14 cellular contexts compared by ENCODE assay signal in genomic region chr9:105865315-105865714, GRCh38.
DNase-seq lines count a peak whose midpoint lies in the region; ATAC-seq and TF ChIP-seq lines count a peak whose summit lies in the region.
"Had no signal": no experiment of that assay in that cellular context is flagged by ENCODE, and none has a peak within 500 bp of the region (broad histone marks: within the 10 kb centered on the region; RNA-seq: fewer than 3 reads in every experiment).

No MANE protein-coding gene starts in this region.

- no peaks in the 10 kb centered on the region for H3K4me1 Mint-ChIP-seq in neural progenitor cell
- H3K4me1 Mint-ChIP-seq: B cell had no signal

- peak overlapping the region; percentile 3 for H2AFZ ChIP-seq in neural progenitor cell (replicated peaks)
- H2AFZ ChIP-seq: GM23248 had no signal

- H3K79me2 ChIP-seq in neural progenitor cell (ENCODE audit: low read depth), result no peaks in the 10 kb centered on the region

- TF ChIP-seq CTCF in cardiac muscle cell (IDR thresholded peaks at IDR 0.05; ENCODE audit: low read depth, low read length) (no peak), left ventricle myocardium inferior (IDR thresholded peaks at IDR 0.05; ENCODE audit: borderline replicate concordance) (no peak), esophagus muscularis mucosa (IDR thresholded peaks at IDR 0.05) (no peak), neural progenitor cell (IDR thresholded peaks at IDR 0.05) (no peak)

- intact Hi-C loops in left ventricle myocardium inferior (cut with micrococcal nuclease), result no loop called here
- intact Hi-C loops in esophagus muscularis mucosa (cut with DNase I), result no loop called here

- peaks cover 2% of the 10 kb centered on the region for H3K27me3 Mint-ChIP-seq in neural progenitor cell (ENCODE audit: insufficient read depth, low read depth)

- no peak overlapping the region for H3K27ac Mint-ChIP-seq in neural progenitor cell
- H3K27ac Mint-ChIP-seq: B cell; CD8-positive, alpha-beta T cell had no signal

- H3K4me2 ChIP-seq in neural progenitor cell, result no peak overlapping the region
- H3K4me2 ChIP-seq: BLaER1 treated with 17β-estradiol and CSF1 and Interleukin-3, amounts not matched to agents 10 nM and 100 nM had no signal

- no peaks in the 10 kb centered on the region for H3K27me3 ChIP-seq in cardiac muscle cell
- no peaks in the 10 kb centered on the region for H3K27me3 ChIP-seq in left ventricle myocardium inferior (ENCODE audit: low read depth)
- H3K27me3 ChIP-seq in esophagus muscularis mucosa, result no peaks in the 10 kb centered on the region
- H3K27me3 ChIP-seq in neural progenitor cell, result no peaks in the 10 kb centered on the region
- H3K27me3 ChIP-seq: BLaER1 treated with 17β-estradiol and CSF1 and Interleukin-3, amounts not matched to agents 10 nM and 100 nM had no signal

- H3K4me3 Mint-ChIP-seq in neural progenitor cell, result no peak overlapping the region
- H3K4me3 Mint-ChIP-seq: B cell; CD8-positive, alpha-beta T cell had no signal

- H3K27ac ChIP-seq in cardiac muscle cell (peak overlapping the region; percentile 42), left ventricle myocardium inferior (replicated peaks) (no peak overlapping the region), esophagus muscularis mucosa (replicated peaks in 1 of 4) (no peak overlapping the region), neural progenitor cell (no peak overlapping the region)
- H3K27ac ChIP-seq: BLaER1 treated with 17β-estradiol and CSF1 and Interleukin-3, amounts not matched to agents 10 nM and 100 nM; GM23248 had no signal

- H3K4me3 ChIP-seq in cardiac muscle cell (no peak overlapping the region), left ventricle myocardium inferior (no peak overlapping the region), esophagus muscularis mucosa (no peak overlapping the region), neural progenitor cell (no peak overlapping the region)
- H3K4me3 ChIP-seq: BLaER1 treated with 17β-estradiol and CSF1 and Interleukin-3, amounts not matched to agents 10 nM and 100 nM; GM23248; HAP-1 had no signal

- TF ChIP-seq POLR2A in esophagus muscularis mucosa (IDR thresholded peaks at IDR 0.05; ENCODE audit: low read depth), result no peak

- DNase-seq in cardiac muscle cell (ENCODE audit: low read depth in 1 of 2, low spot score in 1 of 2) (peak in 1 of 2 donors; percentile 17), left ventricle myocardium inferior (no peak), esophagus muscularis mucosa (ENCODE audit: extremely low spot score) (peak; percentile 84), neural progenitor cell (ENCODE audit: low spot score) (no peak), mucosa of gallbladder (ENCODE audit: low spot score) (no peak)
- DNase-seq: CD8-positive, alpha-beta T cell; COR-L47; DMS 273 treated with DMSO at 0.1 percent for 48 hours; DMS53; GM23248 had no signal

- H3K9ac ChIP-seq in neural progenitor cell, result no peak overlapping the region
- H3K9ac ChIP-seq: BLaER1 treated with 17β-estradiol and CSF1 and Interleukin-3, amounts not matched to agents 10 nM and 100 nM; GM23248 had no signal

- no peaks in the 10 kb centered on the region for H4K20me1 ChIP-seq in neural progenitor cell (ENCODE audit: low read depth)
- H4K20me1 ChIP-seq: BLaER1 treated with 17β-estradiol and CSF1 and Interleukin-3, amounts not matched to agents 10 nM and 100 nM had no signal

- H3K4me1 ChIP-seq in cardiac muscle cell (ENCODE audit: low read depth), result peaks cover 10% of the 10 kb centered on the region
- peaks cover 14% of the 10 kb centered on the region for H3K4me1 ChIP-seq in left ventricle myocardium inferior
- no peaks in the 10 kb centered on the region for H3K4me1 ChIP-seq in esophagus muscularis mucosa
- H3K4me1 ChIP-seq in neural progenitor cell, result no peaks in the 10 kb centered on the region
- H3K4me1 ChIP-seq: HAP-1 had no signal

- H3K9me3 ChIP-seq in cardiac muscle cell (ENCODE audit: low read depth) (no peaks in the 10 kb centered on the region), left ventricle myocardium inferior (replicated peaks) (no peaks in the 10 kb centered on the region), esophagus muscularis mucosa (no peaks in the 10 kb centered on the region), neural progenitor cell (ENCODE audit: low read depth) (no peaks in the 10 kb centered on the region)
- H3K9me3 ChIP-seq: BLaER1 treated with 17β-estradiol and CSF1 and Interleukin-3, amounts not matched to agents 10 nM and 100 nM; HAP-1 had no signal

- H3K36me3 ChIP-seq in cardiac muscle cell, result no peaks in the 10 kb centered on the region
- H3K36me3 ChIP-seq in left ventricle myocardium inferior, result no peaks in the 10 kb centered on the region
- H3K36me3 ChIP-seq in esophagus muscularis mucosa, result no peaks in the 10 kb centered on the region
- H3K36me3 ChIP-seq in neural progenitor cell, result no peaks in the 10 kb centered on the region
- H3K36me3 ChIP-seq: BLaER1 treated with 17β-estradiol and CSF1 and Interleukin-3, amounts not matched to agents 10 nM and 100 nM; HAP-1 had no signal

- no peak for ATAC-seq in GM19395 (IDR thresholded peaks at IDR 0.05; ENCODE audit: unreplicated experiment)
- ATAC-seq: CD8-positive, alpha-beta T cell had no signal

- no peaks in the 10 kb centered on the region for H3K36me3 Mint-ChIP-seq in neural progenitor cell
- H3K36me3 Mint-ChIP-seq: CD8-positive, alpha-beta T cell had no signal

- no peak for TF ChIP-seq EP300 in esophagus muscularis mucosa (IDR thresholded peaks at IDR 0.05)

- no peaks in the 10 kb centered on the region for H3F3A ChIP-seq in neural progenitor cell (ENCODE audit: low read depth)

- no peaks in the 10 kb centered on the region for H3K9me3 Mint-ChIP-seq in neural progenitor cell

- WGBS in esophagus muscularis mucosa, result 88% methylated on average over 5 of the region's 5 CpGs
